ENCODE assay signal across 21 cellular contexts in genomic region chr5:89498699-89499098, GRCh38.
"Had no signal": no experiment of that assay in that cellular context is flagged by ENCODE, and none has a peak within 500 bp of the region (broad histone marks: within the 10 kb centered on the region; RNA-seq: fewer than 3 reads in every experiment).

No MANE protein-coding gene starts in this region.

- H3K4me3 ChIP-seq: esophagus muscularis mucosa, left ventricle myocardium inferior, lower lobe of right lung, psoas muscle, right lobe of liver, spleen, stomach, thoracic aorta, transverse colon had no signal

- ATAC-seq: effector memory CD8-positive, alpha-beta T cell; naive thymus-derived CD4-positive, alpha-beta T cell; psoas muscle; right lobe of liver had no signal

- H3K4me1 Mint-ChIP-seq: immature natural killer cell; memory B cell; mesothelial cell of epicardium; naive thymus-derived CD4-positive, alpha-beta T cell; nephron progenitor cell had no signal

- H3K27me3 Mint-ChIP-seq: dendritic cell treated with granulocyte-macrophage colony-stimulating factor and Interleukin-4, amounts not matched to agents 40 ng/mL and 50 ng/mL, for 4 days; effector memory CD8-positive, alpha-beta T cell; memory B cell; naive thymus-derived CD4-positive, alpha-beta T cell had no signal

- H3K4me3 Mint-ChIP-seq: dendritic cell treated with granulocyte-macrophage colony-stimulating factor and Interleukin-4, amounts not matched to agents 40 ng/mL and 50 ng/mL, for 4 days; effector memory CD8-positive, alpha-beta T cell; immature natural killer cell; memory B cell; mesothelial cell of epicardium; naive thymus-derived CD4-positive, alpha-beta T cell; nephron progenitor cell had no signal

- H3K36me3 Mint-ChIP-seq: immature natural killer cell; memory B cell; mesothelial cell of epicardium; naive thymus-derived CD4-positive, alpha-beta T cell had no signal

- H3K27ac Mint-ChIP-seq: dendritic cell treated with granulocyte-macrophage colony-stimulating factor and Interleukin-4, amounts not matched to agents 40 ng/mL and 50 ng/mL, for 4 days; effector memory CD8-positive, alpha-beta T cell; immature natural killer cell; memory B cell; mesothelial cell of epicardium; naive thymus-derived CD4-positive, alpha-beta T cell; nephron progenitor cell had no signal

- H3K9me3 Mint-ChIP-seq: dendritic cell treated with granulocyte-macrophage colony-stimulating factor and Interleukin-4, amounts not matched to agents 40 ng/mL and 50 ng/mL, for 4 days; immature natural killer cell; memory B cell; mesothelial cell of epicardium; nephron progenitor cell had no signal

- DNase-seq: effector memory CD8-positive, alpha-beta T cell; immature natural killer cell; left ventricle myocardium inferior; lower lobe of right lung; naive thymus-derived CD4-positive, alpha-beta T cell; nephron progenitor cell; psoas muscle; retina; right lobe of liver; spleen; stimulated activated CD4-positive, alpha-beta T cell treated with anti-CD3 and anti-CD28 coated beads, Interleukin-15, amount 100 ng/mL, for 24 hours; stimulated activated CD4-positive, alpha-beta T cell treated with anti-CD3 and anti-CD28 coated beads, Interleukin-1b, Interleukin-23, amount 100 ng/mL, for 48 hours; stimulated activated CD4-positive, alpha-beta T cell treated with anti-CD3 and anti-CD28 coated beads, Interleukin-4, amount 100 ng/mL, for 24 hours; stimulated activated naive CD4-positive, alpha-beta T cell; stomach; transverse colon had no signal
